Comparison of ENCODE assay signal across 10 cellular contexts in the genomic region with DNA sequence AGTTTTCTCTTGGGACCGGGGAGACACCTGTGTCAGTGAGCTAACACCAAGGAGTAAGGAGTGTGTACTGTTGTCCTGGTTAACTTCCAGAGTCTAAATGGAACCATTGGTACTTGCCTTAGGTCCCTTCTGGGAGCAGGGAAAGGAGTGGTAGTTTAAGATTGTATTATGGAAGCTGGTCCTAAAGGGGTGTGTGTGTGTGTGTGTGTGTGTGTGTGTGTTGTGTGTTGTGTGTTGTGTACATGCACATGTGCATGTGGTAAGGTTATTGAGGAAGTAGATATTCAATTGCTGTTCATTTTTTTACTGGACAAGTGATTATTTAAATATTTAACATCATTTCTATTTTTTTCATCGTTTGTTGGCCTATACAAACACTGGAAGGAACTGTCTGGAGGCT. TPM values are rescaled to one million over a fixed set of nuclear protein-coding genes. Genes with fewer than 3 reads are reported as not detected.
A peak's percentile ranks its signal among the peaks of the same experiment; 100 is the strongest.
DNase-seq lines count a peak whose midpoint lies in the region; ATAC-seq, FAIRE-seq and TF ChIP-seq lines count a peak whose summit lies in the region.
"Had no signal": no experiment of that assay in that cellular context is flagged by ENCODE, and none has a peak within 500 bp of the region (broad histone marks: within the 10 kb centered on the region; RNA-seq: fewer than 3 reads in every experiment).

No MANE protein-coding gene starts in this region.

- CTCF ChIA-PET in CD8-positive, alpha-beta memory T cell (lab: Charles Lee) = interaction anchor here (0.8 to 7.0 kb wide), 4 partner anchors 12 to 439 kb away, joined by 3 to 55 read pairs (median 4); no protein-coding TSS in a partner anchor
- CTCF ChIA-PET in HEK293 (lab: Yijun Ruan, JAX) (interaction anchor here (0.7 to 1.9 kb wide), 3 partner anchors 9 to 284 kb away, joined by 3 to 5 read pairs (median 3); no protein-coding TSS in a partner anchor), RWPE1 (lab: Yijun Ruan, JAX) (interaction anchor here (0.6 kb wide), 1 partner anchor 24 kb away, joined by 3 read pairs; no protein-coding TSS in a partner anchor)

- peaks cover 0 to 2% of the 10 kb centered on the region in 2 donors for H3K27me3 Mint-ChIP-seq in CD8-positive, alpha-beta memory T cell
- no peaks in the 10 kb centered on the region for H3K27me3 Mint-ChIP-seq in activated naive CD8-positive, alpha-beta T cell treated with anti-CD3 and anti-CD28 coated beads for 36 hours
- peaks cover 4 to 17% of the 10 kb centered on the region in 2 donors for H3K27me3 Mint-ChIP-seq in natural killer cell (ENCODE audit: low read depth in 2 of 2)

- no peak for DNase-seq in CD8-positive, alpha-beta memory T cell
- DNase-seq in activated naive CD8-positive, alpha-beta T cell treated with anti-CD3 and anti-CD28 coated beads for 36 hours = no peak
- no peak for DNase-seq in natural killer cell
- DNase-seq in RWPE1 (ENCODE audit: low spot score) = no peak
- DNase-seq in NCI-H1436 (lab: John Stamatoyannopoulos, UW) = no peak
- DNase-seq in D721Med (ENCODE audit: insufficient read length, low spot score) = no peak
- DNase-seq: colonic mucosa, DMS79, NCI-H774 had no signal

- no peaks in the 10 kb centered on the region for H3K9me3 ChIP-seq in CD8-positive, alpha-beta memory T cell (ENCODE audit: low read length)
- H3K9me3 ChIP-seq in HEK293 (ENCODE audit: control insufficient read depth, insufficient read depth, low read depth, low read length) = no peaks in the 10 kb centered on the region
- H3K9me3 ChIP-seq: colonic mucosa had no signal

- no peak for ATAC-seq in natural killer cell

- no peaks in the 10 kb centered on the region for H3K36me3 ChIP-seq in CD8-positive, alpha-beta memory T cell (ENCODE audit: insufficient read depth, low read length)
- no peaks in the 10 kb centered on the region for H3K36me3 ChIP-seq in HEK293 (ENCODE audit: control insufficient read depth in 2 of 2, insufficient read depth in 1 of 2, low read length in 2 of 2)
- H3K36me3 ChIP-seq: colonic mucosa had no signal

- FAIRE-seq in D721Med (lab: Jason Lieb, UNC) = no peak

- no peak for TF ChIP-seq CTCF in HEK293 (tag by site-specific recombination; IDR thresholded peaks at IDR 0.05)
- no peak for TF ChIP-seq CTCF in natural killer cell (IDR thresholded peaks at IDR 0.05)
- TF ChIP-seq CTCF in RWPE1 (conservative IDR thresholded peaks at IDR 0.05; ENCODE audit: low read depth) = no peak
- TF ChIP-seq CTCF in D721Med (IDR thresholded peaks at IDR 0.05; ENCODE audit: insufficient read depth, missing control alignments) = no peak

- H3K27me3 ChIP-seq in CD8-positive, alpha-beta memory T cell (ENCODE audit: insufficient read depth, low read length, poor library complexity, severe bottlenecking) = no peaks in the 10 kb centered on the region
- H3K27me3 ChIP-seq: colonic mucosa had no signal

- H3K4me1 Mint-ChIP-seq in CD8-positive, alpha-beta memory T cell = peaks cover 31 to 46% (median 42%) of the 10 kb centered on the region in 3 donors
- H3K4me1 Mint-ChIP-seq in activated naive CD8-positive, alpha-beta T cell treated with anti-CD3 and anti-CD28 coated beads for 36 hours = peaks cover 52% of the 10 kb centered on the region
- H3K4me1 Mint-ChIP-seq in natural killer cell = peaks cover 12 to 25% of the 10 kb centered on the region in 2 donors

- no peaks in the 10 kb centered on the region for H3K9me3 Mint-ChIP-seq in CD8-positive, alpha-beta memory T cell
- H3K9me3 Mint-ChIP-seq in activated naive CD8-positive, alpha-beta T cell treated with anti-CD3 and anti-CD28 coated beads for 36 hours = no peaks in the 10 kb centered on the region
- H3K9me3 Mint-ChIP-seq in natural killer cell = no peaks in the 10 kb centered on the region

- H3K27ac Mint-ChIP-seq in CD8-positive, alpha-beta memory T cell = peak overlapping the region in 6 of 8 donors; percentile 5 to 97 (median 72)
- H3K27ac Mint-ChIP-seq in activated naive CD8-positive, alpha-beta T cell treated with anti-CD3 and anti-CD28 coated beads for 36 hours = no peak overlapping the region
- peak overlapping the region; percentile 96 to 97 for H3K27ac Mint-ChIP-seq in natural killer cell

- H3K27ac ChIP-seq in CD8-positive, alpha-beta memory T cell (ENCODE audit: low read depth, low read length) = no peak overlapping the region
- H3K27ac ChIP-seq in HEK293 (ENCODE audit: extremely low read depth, low read depth, low read length) = no peak overlapping the region
- H3K27ac ChIP-seq in RWPE1 = no peak overlapping the region
- H3K27ac ChIP-seq: colonic mucosa had no signal

- intact Hi-C loops in natural killer cell (cut with micrococcal nuclease) = loop anchor here (5.0 kb wide), 2 partner anchors 48 to 438 kb away; no protein-coding TSS in a partner anchor

- peaks cover 21% of the 10 kb centered on the region for H3K4me1 ChIP-seq in CD8-positive, alpha-beta memory T cell (ENCODE audit: insufficient read depth, low read length)
- H3K4me1 ChIP-seq in HEK293 (ENCODE audit: control insufficient read depth, insufficient read depth, low read length) = peaks cover 10% of the 10 kb centered on the region; the same call in 1 of the 2 replicates

- POLR2A ChIA-PET in CD8-positive, alpha-beta memory T cell (lab: Charles Lee) = interaction anchor here (0.5 kb wide), 1 partner anchor 967 kb away, joined by 5 read pairs; no protein-coding TSS in a partner anchor
- POLR2A ChIA-PET in HEK293 (lab: Yijun Ruan, JAX) (no interaction called here), RWPE1 (lab: Yijun Ruan, JAX; ENCODE audit: low non-redundant PET) (no interaction called here)

- H3K4me3 Mint-ChIP-seq in CD8-positive, alpha-beta memory T cell = peak overlapping the region in 5 of 7 donors; percentile 20 to 98 (median 60)
- peak overlapping the region; percentile 95 for H3K4me3 Mint-ChIP-seq in activated naive CD8-positive, alpha-beta T cell treated with anti-CD3 and anti-CD28 coated beads for 36 hours
- peak overlapping the region; percentile 96 for H3K4me3 Mint-ChIP-seq in natural killer cell

- H3K36me3 Mint-ChIP-seq in CD8-positive, alpha-beta memory T cell = peaks cover 0 to 9% (median 1%) of the 10 kb centered on the region in 3 donors
- H3K36me3 Mint-ChIP-seq in activated naive CD8-positive, alpha-beta T cell treated with anti-CD3 and anti-CD28 coated beads for 36 hours = peaks cover 5% of the 10 kb centered on the region
- no peaks in the 10 kb centered on the region for H3K36me3 Mint-ChIP-seq in natural killer cell

- no peak overlapping the region for H3K4me3 ChIP-seq in CD8-positive, alpha-beta memory T cell (ENCODE audit: low read length)
- H3K4me3 ChIP-seq in HEK293 (ENCODE audit: low read depth, low read length) = no peak overlapping the region

TF ChIP-seq in HEK293, 187 proteins besides CTCF, POLR2A, EP300 and RAD21:
- TF ChIP-seq, protein P1, sequence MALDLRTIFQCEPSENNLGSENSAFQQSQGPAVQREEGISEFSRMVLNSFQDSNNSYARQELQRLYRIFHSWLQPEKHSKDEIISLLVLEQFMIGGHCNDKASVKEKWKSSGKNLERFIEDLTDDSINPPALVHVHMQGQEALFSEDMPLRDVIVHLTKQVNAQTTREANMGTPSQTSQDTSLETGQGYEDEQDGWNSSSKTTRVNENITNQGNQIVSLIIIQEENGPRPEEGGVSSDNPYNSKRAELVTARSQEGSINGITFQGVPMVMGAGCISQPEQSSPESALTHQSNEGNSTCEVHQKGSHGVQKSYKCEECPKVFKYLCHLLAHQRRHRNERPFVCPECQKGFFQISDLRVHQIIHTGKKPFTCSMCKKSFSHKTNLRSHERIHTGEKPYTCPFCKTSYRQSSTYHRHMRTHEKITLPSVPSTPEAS (tag by site-specific recombination; IDR thresholded peaks at IDR 0.05) = peak; percentile 33; the same call in 1 of the 2 replicates
- TF ChIP-seq ZNF239 (tag by site-specific recombination; IDR thresholded peaks at IDR 0.05) (no peak), HOXA7 (CRISPR knock-in tag; IDR thresholded peaks at IDR 0.05; ENCODE audit: borderline replicate concordance) (no peak), ZNF335 (tag by site-specific recombination; conservative IDR thresholded peaks at IDR 0.05) (peak; percentile 12; the same call in 1 of the 2 replicates), BCL11B (tag by site-specific recombination; IDR thresholded peaks at IDR 0.05; ENCODE audit: low read depth) (no peak), ZSCAN16 (tag by site-specific recombination; IDR thresholded peaks at IDR 0.05) (no peak)

RNA-seq across cellular contexts. Expression of gene APLF, which starts 1.4 kb away (rescaled TPM):
- total RNA-seq in CD8-positive, alpha-beta memory T cell = 1 to 10 TPM; 3.6 to 4.0 TPM
- 1.9 TPM for polyA plus RNA-seq in CD8-positive, alpha-beta memory T cell
- 1 to 10 TPM; 2.4 to 2.7 TPM for total RNA-seq in activated naive CD8-positive, alpha-beta T cell treated with anti-CD3 and anti-CD28 coated beads for 36 hours
- 1 to 10 TPM; 2.2 to 4.3 (median 3.8) TPM for total RNA-seq in natural killer cell

RNA-seq across cellular contexts. Expression of gene FBXO48, which starts 1.7 kb away (rescaled TPM):
- total RNA-seq in CD8-positive, alpha-beta memory T cell = 1 to 10 TPM; 1.5 to 1.6 TPM
- 0.79 TPM for polyA plus RNA-seq in CD8-positive, alpha-beta memory T cell
- total RNA-seq in activated naive CD8-positive, alpha-beta T cell treated with anti-CD3 and anti-CD28 coated beads for 36 hours = 1 to 10 TPM; 1.5 to 1.7 TPM
- 1 to 10 TPM in 2 of 3 donors, under 1 TPM in 1; 0.96 to 1.3 (median 1.1) TPM for total RNA-seq in natural killer cell
